ENCODE assay signal across 14 cellular contexts in the genomic region with DNA sequence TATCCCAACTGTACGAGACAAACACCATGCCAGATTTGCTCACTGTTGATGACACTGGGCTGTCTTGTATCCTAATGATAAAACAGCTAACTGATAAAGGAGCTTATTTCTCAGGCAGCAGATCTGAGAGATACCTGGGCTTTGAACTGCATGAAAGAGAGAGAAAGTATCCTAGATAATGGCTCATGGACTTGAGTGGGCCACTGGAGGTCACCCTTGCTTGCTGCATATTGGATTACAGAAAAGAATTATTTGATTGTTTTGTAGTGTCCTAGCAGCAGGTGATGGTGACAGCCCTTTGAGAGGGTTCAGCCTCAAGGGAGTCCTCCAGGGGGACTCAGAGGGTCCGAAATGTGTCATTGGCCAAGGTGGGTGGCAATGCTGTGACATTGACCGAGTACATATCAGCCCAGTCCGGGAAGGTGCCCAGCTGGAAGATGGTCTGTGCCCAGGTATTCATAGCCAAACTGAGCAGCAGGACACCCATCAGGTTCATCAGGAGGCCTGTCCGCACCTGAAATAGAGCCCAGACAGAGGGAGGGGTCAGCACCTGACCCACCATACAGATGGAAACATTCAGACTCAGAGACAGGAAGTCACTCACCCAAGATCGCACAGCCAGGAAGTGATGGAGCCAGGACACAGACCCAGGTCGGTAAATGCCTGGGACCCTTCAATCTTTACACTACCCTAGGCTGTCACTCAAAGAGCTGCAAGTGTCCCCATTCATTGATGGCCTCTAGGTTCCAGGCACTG. TPM values are rescaled to one million over a fixed set of nuclear protein-coding genes. Genes with fewer than 3 reads are reported as not detected.
DNase-seq lines count a peak whose midpoint lies in the region; ATAC-seq and TF ChIP-seq lines count a peak whose summit lies in the region.
"Had no signal": no experiment of that assay in that cellular context is flagged by ENCODE, and none has a peak within 500 bp of the region (broad histone marks: within the 10 kb centered on the region; RNA-seq: fewer than 3 reads in every experiment).

No MANE protein-coding gene starts in this region.

- CTCF ChIA-PET in A673 (lab: Charles Lee) (no interaction called here), PC-3 (lab: Charles Lee) (no interaction called here)
- CTCF ChIA-PET in CD4-positive, alpha-beta T cell (lab: Charles Lee) = no interaction called here

- no peaks in the 10 kb centered on the region for H4K20me1 ChIP-seq in PC-3 (ENCODE audit: low read length)

- no peak overlapping the region for H2AFZ ChIP-seq in PC-3 (ENCODE audit: low read length)

- in situ Hi-C loops in G401 (cut with HindIII; ENCODE audit: low sequenced_read_pairs) = no loop called here

- no peaks in the 10 kb centered on the region for H3K36me3 ChIP-seq in A673 (ENCODE audit: insufficient read depth, low read length, poor library complexity, severe bottlenecking)
- no peaks in the 10 kb centered on the region for H3K36me3 ChIP-seq in PC-3 (ENCODE audit: low read depth, low read length)
- H3K36me3 ChIP-seq: gastroesophageal sphincter, left lung had no signal

- no peaks in the 10 kb centered on the region for H3K36me3 Mint-ChIP-seq in CD4-positive, alpha-beta T cell (ENCODE audit: low read depth)

- H3K9me3 Mint-ChIP-seq in CD4-positive, alpha-beta T cell = no peaks in the 10 kb centered on the region

- H3K79me2 ChIP-seq in PC-3 (ENCODE audit: low read length) = no peaks in the 10 kb centered on the region

- TF ChIP-seq CTCF in A673 (conservative IDR thresholded peaks at IDR 0.05; ENCODE audit: low read depth, low read length) (0 out of 2 replicates have a peak, but pooled peaks have one; percentile 20), PC-3 (conservative IDR thresholded peaks at IDR 0.05; ENCODE audit: low read depth, low read length) (0 out of 2 replicates have a peak, but pooled peaks have one; percentile 25)
- TF ChIP-seq CTCF in CD4-positive, alpha-beta T cell (IDR thresholded peaks at IDR 0.05) = no peak

- H3K4me1 ChIP-seq in A673 (ENCODE audit: insufficient read depth, low read length, poor library complexity, severe bottlenecking) (no peaks in the 10 kb centered on the region), PC-3 (ENCODE audit: insufficient read depth, low read length) (peaks cover 30% of the 10 kb centered on the region)

- H3K27me3 ChIP-seq in A673 (replicated peaks; ENCODE audit: insufficient read depth, low read depth, low read length, poor library complexity) = peaks cover 4% of the 10 kb centered on the region
- no peaks in the 10 kb centered on the region for H3K27me3 ChIP-seq in PC-3 (ENCODE audit: low read length)
- H3K27me3 ChIP-seq in CD4-positive, alpha-beta T cell (ENCODE audit: control insufficient read depth, insufficient read depth, low read length) = peaks cover 5% of the 10 kb centered on the region

- H3K27ac Mint-ChIP-seq in CD4-positive, alpha-beta T cell = no peak overlapping the region

- DNase-seq in A673 (ENCODE audit: low spot score) = no peak
- peak; percentile 61 for DNase-seq in G401 (ENCODE audit: low spot score)
- no peak for DNase-seq in PC-3
- peak; percentile 34 to 69 for DNase-seq in hippocampal formation (lab: John Stamatoyannopoulos, UW)
- no peak for DNase-seq in CD4-positive, alpha-beta T cell
- no peak for DNase-seq in stimulated activated naive CD8-positive, alpha-beta T cell treated with anti-CD3 and anti-CD28 coated beads, Interleukin-15, Interleukin-2, amounts not matched to agents 100 U/mL and 50 U/mL, for 24 hours
- DNase-seq: effector CD8-positive, alpha-beta T cell; left lung; NCI-H1694; stimulated activated CD4-positive, alpha-beta T cell treated with anti-CD3 and anti-CD28 coated beads, Interleukin-15, amount 100 ng/mL, for 24 hours had no signal

- H3K4me3 ChIP-seq in A673 (ENCODE audit: low read depth, low read length, poor library complexity, severe bottlenecking) = no peak overlapping the region
- H3K4me3 ChIP-seq in PC-3 (ENCODE audit: low read length) = no peak overlapping the region
- H3K4me3 ChIP-seq: gastroesophageal sphincter, left lung had no signal

- no peak overlapping the region for H3K4me2 ChIP-seq in PC-3 (ENCODE audit: low read length)

- no peaks in the 10 kb centered on the region for H3K9me3 ChIP-seq in A673 (ENCODE audit: low read depth, low read length, poor library complexity, severe bottlenecking)
- H3K9me3 ChIP-seq in PC-3 (ENCODE audit: low read length) = no peaks in the 10 kb centered on the region
- no peaks in the 10 kb centered on the region for H3K9me3 ChIP-seq in CD4-positive, alpha-beta T cell (ENCODE audit: control insufficient read depth, low read length)
- H3K9me3 ChIP-seq: gastroesophageal sphincter, left lung had no signal

- H3K4me3 Mint-ChIP-seq in CD4-positive, alpha-beta T cell = no peak overlapping the region

- H3K9ac ChIP-seq in PC-3 (ENCODE audit: low read length) = no peak overlapping the region

- intact Hi-C loops in A673 (cut with micrococcal nuclease; ENCODE audit: unreplicated experiment) (no loop called here), PC-3 (cut with micrococcal nuclease) (no loop called here)
- intact Hi-C loops in CD4-positive, alpha-beta T cell (cut with DNase I, micrococcal nuclease) = no loop called here

- H3K27ac ChIP-seq in A673 (ENCODE audit: low read depth, low read length, poor library complexity, severe bottlenecking) (no peak overlapping the region), PC-3 (ENCODE audit: low read length) (no peak overlapping the region)
- no peak overlapping the region for H3K27ac ChIP-seq in CD4-positive, alpha-beta T cell (ENCODE audit: low read depth, low read length)
- H3K27ac ChIP-seq: gastroesophageal sphincter, left lung had no signal

- BruUV-seq in A673 (replicated peaks; lab: Mats Ljungman, UMichigan) = no TSS peak
- BruUV-seq in PC-3 (replicated peaks; lab: Mats Ljungman, UMichigan) = no TSS peak

- no peaks in the 10 kb centered on the region for H3K9me2 ChIP-seq in PC-3 (replicated peaks; ENCODE audit: low read length)

- H3F3A ChIP-seq in PC-3 (ENCODE audit: low read length, unreplicated experiment) = no peaks in the 10 kb centered on the region

- ATAC-seq in PC-3 (no peak), HG03565 (IDR thresholded peaks at IDR 0.05; ENCODE audit: unreplicated experiment) (no peak), HG02938 (IDR thresholded peaks at IDR 0.05; ENCODE audit: unreplicated experiment) (no peak)
- no peak for ATAC-seq in CD4-positive, alpha-beta T cell (ENCODE audit: poor library complexity)
- no peak for ATAC-seq in stimulated activated naive CD8-positive, alpha-beta T cell treated with anti-CD3 and anti-CD28 coated beads, Interleukin-15, Interleukin-2, amounts not matched to agents 100 U/mL and 50 U/mL, for 24 hours
- ATAC-seq: gastroesophageal sphincter, left lung had no signal

- no peaks in the 10 kb centered on the region for H3K27me3 Mint-ChIP-seq in CD4-positive, alpha-beta T cell

- POLR2A ChIA-PET in A673 (lab: Charles Lee; ENCODE audit: low non-redundant PET) (no interaction called here), PC-3 (lab: Charles Lee; ENCODE audit: unreplicated experiment) (no interaction called here)
- POLR2A ChIA-PET in CD4-positive, alpha-beta T cell (lab: Charles Lee) = no interaction called here

- H3K4me1 Mint-ChIP-seq in CD4-positive, alpha-beta T cell (ENCODE audit: low read depth) = no peaks in the 10 kb centered on the region

RNA-seq across cellular contexts. Expression of gene OCSTAMP, which starts 9.4 kb away (rescaled TPM):
- not detected in 2 replicates for total RNA-seq in A673 (2021)
- total RNA-seq in G401 (2014; rRNA removed; shearing (Covaris generic)) = not detected in 2 replicates
- not detected in 2 replicates for total RNA-seq in PC-3 (2014; rRNA removed)
- not detected for total RNA-seq in CD4-positive, alpha-beta T cell
- total RNA-seq: gastroesophageal sphincter; left lung; T-helper 2 cell treated with Interferon-gamma antibody and Interleukin-4, amounts not matched to agents 100 ng/mL and 5 ng/mL, for 36 hours had no signal

RNA-seq across cellular contexts. Expression of gene ZNF334, which starts 46.5 kb away (rescaled TPM):
- total RNA-seq in A673 (2021) = 4.4 and 4.5 TPM in 2 replicates
- not detected in 2 replicates for total RNA-seq in G401 (2014; rRNA removed; shearing (Covaris generic))
- total RNA-seq in PC-3 (2014; rRNA removed) = 0.52 and 0.58 TPM in 2 replicates
- under 1 TPM; 0.19 to 0.28 TPM for total RNA-seq in CD4-positive, alpha-beta T cell

Comparison
In these comparisons a context has a peak if more than half of its experiments do, and no peak if none do; other contexts are left out.
1. DNase-seq: peak in G401 (single experiment) and hippocampal formation (2 of 2); none in A673 (single experiment), PC-3 (single experiment), CD4-positive, alpha-beta T cell (0 of 10) and stimulated activated naive CD8-positive, alpha-beta T cell treated with anti-CD3 and anti-CD28 coated beads, Interleukin-15, Interleukin-2, amounts not matched to agents 100 U/mL and 50 U/mL, for 24 hours (single experiment).